11 cellular contexts compared by ENCODE assay signal in genomic region chr10:33126742-33127141, GRCh38.
DNase-seq lines count a peak whose midpoint lies in the region; ATAC-seq and TF ChIP-seq lines count a peak whose summit lies in the region.
"Had no signal": no experiment of that assay in that cellular context is flagged by ENCODE, and none has a peak within 500 bp of the region (broad histone marks: within the 10 kb centered on the region; RNA-seq: fewer than 3 reads in every experiment).

No MANE protein-coding gene starts in this region.

- CTCF ChIA-PET in activated naive CD4-positive, alpha-beta T cell treated with anti-CD3 and anti-CD28 coated beads, Interleukin-2, amount 10 ng/mL, durations not matched to agents 7 days and 5 days (lab: Charles Lee): interaction anchor here (0.7 to 2.1 kb wide), 7 partner anchors 8 to 29 kb away, joined by 3 to 8 read pairs (median 5); no protein-coding TSS in a partner anchor

- H3K4me1 Mint-ChIP-seq in HFFc6 (ENCODE audit: low read depth): peaks cover 66% of the 10 kb centered on the region
- peaks cover 56% of the 10 kb centered on the region for H3K4me1 Mint-ChIP-seq in activated naive CD4-positive, alpha-beta T cell treated with anti-CD3 and anti-CD28 coated beads, Interleukin-2, amount 10 ng/mL, durations not matched to agents 7 days and 5 days

- intact Hi-C loops in mucosa of descending colon (cut with DNase I, micrococcal nuclease) (no loop called here), stomach (cut with DNase I; ENCODE audit: low total_unique reads) (no loop called here)

- DNase-seq in HFFc6 (no peak), mucosa of descending colon (no peak), stomach (no peak), NAMALWA (ENCODE audit: low spot score) (no peak), NCI-H2081 treated with DMSO at 0.1 percent for 48 hours (lab: John Stamatoyannopoulos, UW) (no peak)
- no peak for DNase-seq in activated naive CD4-positive, alpha-beta T cell treated with anti-CD3 and anti-CD28 coated beads, Interleukin-2, amount 10 ng/mL, durations not matched to agents 7 days and 5 days
- DNase-seq: COR-L47, NCI-H1417 had no signal

- H3K27ac Mint-ChIP-seq in HFFc6: 0 out of 2 replicates have a peak overlapping the region, but pooled peaks have one; percentile 63
- H3K27ac Mint-ChIP-seq in activated naive CD4-positive, alpha-beta T cell treated with anti-CD3 and anti-CD28 coated beads, Interleukin-2, amount 10 ng/mL, durations not matched to agents 7 days and 5 days: peak overlapping the region; percentile 92

- H3K27me3 ChIP-seq in ACC112 (ENCODE audit: insufficient read depth, low read length) (no peaks in the 10 kb centered on the region), stomach (no peaks in the 10 kb centered on the region)
- H3K27me3 ChIP-seq: right atrium auricular region had no signal

- H3K27ac ChIP-seq in ACC112 (ENCODE audit: low read depth, low read length): 0 out of 2 replicates have a peak overlapping the region, but pooled peaks have one; percentile 79
- peak overlapping the region in 1 of 5 donors; percentile 58 for H3K27ac ChIP-seq in stomach

- no peak for TF ChIP-seq EP300 in stomach (IDR thresholded peaks at IDR 0.05)

- TF ChIP-seq POLR2A in stomach (IDR thresholded peaks at IDR 0.05): no peak

- ATAC-seq in mucosa of descending colon (peak; percentile 12), GM18867 (IDR thresholded peaks at IDR 0.05; ENCODE audit: unreplicated experiment) (no peak)

- H3K36me3 ChIP-seq in ACC112 (ENCODE audit: insufficient read depth, low read length) (no peaks in the 10 kb centered on the region), mucosa of descending colon (ENCODE audit: low read depth) (no peaks in the 10 kb centered on the region), stomach (no peaks in the 10 kb centered on the region)
- H3K36me3 ChIP-seq: right atrium auricular region had no signal

- peaks cover 54% of the 10 kb centered on the region for H3K4me1 ChIP-seq in ACC112 (ENCODE audit: control insufficient read depth, insufficient read depth, low read length, unreplicated experiment)
- H3K4me1 ChIP-seq in mucosa of descending colon (ENCODE audit: low read depth): no peaks in the 10 kb centered on the region
- peaks cover 7 to 10% (median 9%) of the 10 kb centered on the region in 4 donors for H3K4me1 ChIP-seq in stomach

- H3K27me3 Mint-ChIP-seq in HFFc6 (ENCODE audit: insufficient read depth): no peaks in the 10 kb centered on the region; the same call in 1 of the 2 replicates
- H3K27me3 Mint-ChIP-seq in activated naive CD4-positive, alpha-beta T cell treated with anti-CD3 and anti-CD28 coated beads, Interleukin-2, amount 10 ng/mL, durations not matched to agents 7 days and 5 days: no peaks in the 10 kb centered on the region

- H3K4me3 Mint-ChIP-seq in HFFc6: no peak overlapping the region
- no peak overlapping the region for H3K4me3 Mint-ChIP-seq in activated naive CD4-positive, alpha-beta T cell treated with anti-CD3 and anti-CD28 coated beads, Interleukin-2, amount 10 ng/mL, durations not matched to agents 7 days and 5 days

- WGBS in stomach, 5 donors: 82 to 92% (median 85%) methylated on average over 6 of the region's 6 CpGs

- H3K9me3 ChIP-seq in mucosa of descending colon (no peaks in the 10 kb centered on the region), stomach (no peaks in the 10 kb centered on the region)
- H3K9me3 ChIP-seq: right atrium auricular region had no signal

- no peaks in the 10 kb centered on the region for H3K36me3 Mint-ChIP-seq in HFFc6 (ENCODE audit: low read depth)
- peaks cover 6% of the 10 kb centered on the region for H3K36me3 Mint-ChIP-seq in activated naive CD4-positive, alpha-beta T cell treated with anti-CD3 and anti-CD28 coated beads, Interleukin-2, amount 10 ng/mL, durations not matched to agents 7 days and 5 days

- H3K4me3 ChIP-seq in ACC112 (ENCODE audit: low read depth, low read length) (no peak overlapping the region), mucosa of descending colon (no peak overlapping the region), stomach (no peak overlapping the region)
- H3K4me3 ChIP-seq: right atrium auricular region had no signal

- no peaks in the 10 kb centered on the region for H3K9me3 Mint-ChIP-seq in HFFc6
- H3K9me3 Mint-ChIP-seq in activated naive CD4-positive, alpha-beta T cell treated with anti-CD3 and anti-CD28 coated beads, Interleukin-2, amount 10 ng/mL, durations not matched to agents 7 days and 5 days: no peaks in the 10 kb centered on the region

- no peak overlapping the region for H2AFZ ChIP-seq in ACC112 (ENCODE audit: low read length, unreplicated experiment)

- TF ChIP-seq CTCF in HFFc6 (IDR thresholded peaks at IDR 0.05): no peak
- TF ChIP-seq CTCF in mucosa of descending colon (IDR thresholded peaks at IDR 0.05): no peak
- TF ChIP-seq CTCF in stomach (IDR thresholded peaks at IDR 0.05): no peak

- H3K79me2 ChIP-seq in ACC112 (ENCODE audit: control insufficient read depth, insufficient read depth, low read length, unreplicated experiment): no peaks in the 10 kb centered on the region
